ENCODE assay signal across 20 cellular contexts in genomic region chr10:78363190-78363589, GRCh38.
"Had no signal": no experiment of that assay in that cellular context is flagged by ENCODE, and none has a peak within 500 bp of the region (broad histone marks: within the 10 kb centered on the region; RNA-seq: fewer than 3 reads in every experiment).

No MANE protein-coding gene starts in this region.

- H3K4me3 ChIP-seq: body of pancreas, lung, mucosa of descending colon, sigmoid colon had no signal

- ATAC-seq: body of pancreas; mucosa of descending colon; stimulated activated memory B cell treated with anti-CD40 and anti-IgM and Interleukin-4, amounts not matched to agents 10 μg/mL and 1 μg/mL and 100 μg/mL, for 72 hours had no signal

- H3K27me3 ChIP-seq: body of pancreas, neutrophil, sigmoid colon had no signal

- H3K27ac ChIP-seq: body of pancreas, neutrophil, sigmoid colon, WERI-Rb-1 had no signal

- H3K4me3 Mint-ChIP-seq: activated CD8-positive, alpha-beta memory T cell treated with anti-CD3 and anti-CD28 coated beads, Interleukin-2, amount 10 ng/mL, durations not matched to agents 7 days and 5 days; naive B cell; stimulated activated memory B cell treated with anti-CD40 and anti-IgM and Interleukin-4, amounts not matched to agents 10 μg/mL and 1 μg/mL and 100 μg/mL, for 72 hours had no signal

- H3K4me1 ChIP-seq: body of pancreas had no signal

- H3K9me3 Mint-ChIP-seq: activated T-helper 2 cell treated with anti-CD3 and anti-CD28 coated beads, Interferon-gamma antibody, Interleukin-2, Interleukin-4, amounts not matched to agents 10 μg/mL and 5 μg/mL and 100 μg/mL, durations not matched to agents 14 hours and 24 hours and 36 hours; stimulated activated memory B cell treated with anti-CD40 and anti-IgM and Interleukin-4, amounts not matched to agents 10 μg/mL and 1 μg/mL and 100 μg/mL, for 72 hours had no signal

- H3K9me3 ChIP-seq: body of pancreas, mucosa of descending colon, neutrophil, sigmoid colon had no signal

- FAIRE-seq: colon, endometrium, frontal cortex, keratinocyte had no signal

- H3K4me1 Mint-ChIP-seq: naive B cell; stimulated activated memory B cell treated with anti-CD40 and anti-IgM and Interleukin-4, amounts not matched to agents 10 μg/mL and 1 μg/mL and 100 μg/mL, for 72 hours had no signal

- DNase-seq: activated CD4-positive, alpha-beta T cell treated with anti-CD3 and anti-CD28 coated beads for 1 hour; activated CD4-positive, alpha-beta T cell treated with anti-CD3 and anti-CD28 coated beads, Interleukin-2, amount 50 U/mL, for 4 hours; activated CD8-positive, alpha-beta memory T cell treated with anti-CD3 and anti-CD28 coated beads, Interleukin-2, amount 10 ng/mL, durations not matched to agents 7 days and 5 days; activated naive CD4-positive, alpha-beta T cell treated with Interleukin-2 at 50 U/mL for 16 hours; central memory CD4-positive, alpha-beta T cell; naive B cell; sigmoid colon; stimulated activated CD4-positive, alpha-beta T cell treated with anti-CD3 and anti-CD28 coated beads, Interleukin-4, amount 100 ng/mL, for 4 hours; T-helper 2 cell; WERI-Rb-1 had no signal

- H3K36me3 ChIP-seq: neutrophil, sigmoid colon, WERI-Rb-1 had no signal

- H3K27ac Mint-ChIP-seq: stimulated activated memory B cell treated with anti-CD40 and anti-IgM and Interleukin-4, amounts not matched to agents 10 μg/mL and 1 μg/mL and 100 μg/mL, for 72 hours had no signal

- H3K36me3 Mint-ChIP-seq: activated CD8-positive, alpha-beta memory T cell treated with anti-CD3 and anti-CD28 coated beads, Interleukin-2, amount 10 ng/mL, durations not matched to agents 7 days and 5 days; naive B cell; stimulated activated memory B cell treated with anti-CD40 and anti-IgM and Interleukin-4, amounts not matched to agents 10 μg/mL and 1 μg/mL and 100 μg/mL, for 72 hours had no signal
